ENCODE assay signal across 10 cellular contexts in genomic region chr1:234535763-234536515, GRCh38. TPM values are rescaled to one million over a fixed set of nuclear protein-coding genes. Genes with fewer than 3 reads are reported as not detected.
DNase-seq lines count a peak whose midpoint lies in the region; ATAC-seq and TF ChIP-seq lines count a peak whose summit lies in the region.
"Had no signal": no experiment of that assay in that cellular context is flagged by ENCODE, and none has a peak within 500 bp of the region (broad histone marks: within the 10 kb centered on the region; RNA-seq: fewer than 3 reads in every experiment).

No MANE protein-coding gene starts in this region.

- no peak for TF ChIP-seq CTCF in fibroblast of mammary gland (conservative IDR thresholded peaks at IDR 0.05; ENCODE audit: control insufficient read depth, insufficient read depth, low read depth, low read length)
- no peak for TF ChIP-seq CTCF in upper lobe of left lung (IDR thresholded peaks at IDR 0.05)

- H3K27ac ChIP-seq in upper lobe of left lung, result peak overlapping the region; percentile 90 to 95 (median 91)

- 39 to 46% methylated on average over 11 to 14 of the region's 14 CpGs for WGBS in upper lobe of left lung, 2 donors

- CTCF ChIA-PET in activated CD4-positive, alpha-beta memory T cell treated with anti-CD3 and anti-CD28 coated beads for 36 hours (lab: Charles Lee), result no interaction called here

- H3K9me3 ChIP-seq in upper lobe of left lung, result no peaks in the 10 kb centered on the region

- no peaks in the 10 kb centered on the region for H3K36me3 ChIP-seq in upper lobe of left lung

- no peaks in the 10 kb centered on the region for H3K36me3 Mint-ChIP-seq in activated CD4-positive, alpha-beta memory T cell treated with anti-CD3 and anti-CD28 coated beads for 36 hours

- no peak overlapping the region for H3K27ac Mint-ChIP-seq in activated CD4-positive, alpha-beta memory T cell treated with anti-CD3 and anti-CD28 coated beads for 36 hours

- POLR2A ChIA-PET in activated CD4-positive, alpha-beta memory T cell treated with anti-CD3 and anti-CD28 coated beads for 36 hours (lab: Charles Lee), result interaction anchor here (0.6 kb wide), 1 partner anchor 98 kb away, joined by 3 read pairs; no protein-coding TSS in a partner anchor

- no peaks in the 10 kb centered on the region for H3K27me3 ChIP-seq in upper lobe of left lung

- H3K9me3 Mint-ChIP-seq in activated CD4-positive, alpha-beta memory T cell treated with anti-CD3 and anti-CD28 coated beads for 36 hours, result no peaks in the 10 kb centered on the region

- TF ChIP-seq POLR2A in upper lobe of left lung (IDR thresholded peaks at IDR 0.05), result peak in 1 of 4 donors; percentile 35

- peak in 2 of 4 donors; percentile 70 to 85 for TF ChIP-seq EP300 in upper lobe of left lung (IDR thresholded peaks at IDR 0.05)

- intact Hi-C loops in activated CD4-positive, alpha-beta memory T cell treated with anti-CD3 and anti-CD28 coated beads for 36 hours (cut with micrococcal nuclease), result no loop called here

- peaks cover 55 to 81% (median 63%) of the 10 kb centered on the region in 4 donors for H3K4me1 ChIP-seq in upper lobe of left lung

- ATAC-seq in upper lobe of left lung (ENCODE audit: low FRiP score in 2 of 2) (peak; percentile 58 to 84), HG03159 (IDR thresholded peaks at IDR 0.05; ENCODE audit: unreplicated experiment) (no peak)

- H3K27me3 Mint-ChIP-seq in activated CD4-positive, alpha-beta memory T cell treated with anti-CD3 and anti-CD28 coated beads for 36 hours, result no peaks in the 10 kb centered on the region

- H3K4me3 Mint-ChIP-seq in activated CD4-positive, alpha-beta memory T cell treated with anti-CD3 and anti-CD28 coated beads for 36 hours, result no peak overlapping the region

- DNase-seq in NCI-H2227 (lab: John Stamatoyannopoulos, UW; ENCODE audit: unreplicated experiment), result peak; percentile 34
- no peak for DNase-seq in NCI-H2227 treated with DMSO at 0.1 percent for 48 hours (lab: John Stamatoyannopoulos, UW)
- peak; percentile 21 for DNase-seq in fibroblast of mammary gland (ENCODE audit: low read depth)
- peak; percentile 23 for DNase-seq in myocyte (ENCODE audit: low read depth)
- peak in 1 of 2 donors; percentile 81 for DNase-seq in upper lobe of left lung
- DNase-seq in stimulated activated CD4-positive, alpha-beta T cell treated with anti-CD3 and anti-CD28 coated beads, Interleukin-4, amount 100 ng/mL, for 1 hour, result no peak
- DNase-seq in activated CD4-positive, alpha-beta memory T cell treated with anti-CD3 and anti-CD28 coated beads for 36 hours, result no peak
- DNase-seq: activated CD8-positive, alpha-beta memory T cell treated with anti-CD3 and anti-CD28 coated beads, Interleukin-2, amount 50 U/mL, for 48 hours; foreskin melanocyte had no signal

- no peaks in the 10 kb centered on the region for H3K4me1 Mint-ChIP-seq in activated CD4-positive, alpha-beta memory T cell treated with anti-CD3 and anti-CD28 coated beads for 36 hours (ENCODE audit: low read depth)

- H3K4me3 ChIP-seq in fibroblast of mammary gland (ENCODE audit: control insufficient read depth, low read depth, low read length) (no peak overlapping the region), upper lobe of left lung (no peak overlapping the region)

RNA-seq across cellular contexts. Expression of gene TARBP1, which starts 57.0 kb away (rescaled TPM):
- 14.5 and 14.8 TPM in 2 replicates for total RNA-seq in myocyte
- polyA plus RNA-seq in myocyte (2012), result 13.5 TPM
- 10 to 100 TPM; 17.6 to 51.2 (median 25.8) TPM for total RNA-seq in upper lobe of left lung
- 10 to 100 TPM; 28.9 to 30.1 TPM for total RNA-seq in activated CD4-positive, alpha-beta memory T cell treated with anti-CD3 and anti-CD28 coated beads for 36 hours

Comparison
In these comparisons a context has a peak if more than half of its experiments do, and no peak if none do; other contexts are left out.
1. DNase-seq: peak in NCI-H2227 (single experiment), fibroblast of mammary gland (single experiment) and myocyte (single experiment); none in NCI-H2227 treated with DMSO at 0.1 percent for 48 hours (single experiment), stimulated activated CD4-positive, alpha-beta T cell treated with anti-CD3 and anti-CD28 coated beads, Interleukin-4, amount 100 ng/mL, for 1 hour (single experiment) and activated CD4-positive, alpha-beta memory T cell treated with anti-CD3 and anti-CD28 coated beads for 36 hours (single experiment).